Comparison of ENCODE assay signal across 1 cellular context in genomic region chr19:58468216-58468839, GRCh38.
TF ChIP-seq lines count a peak whose summit lies in the region.

No MANE protein-coding gene starts in this region.

TF ChIP-seq in SK-N-SH treated with all-trans-retinoic acid at 6 μM for 48 hours, 23 proteins besides CTCF, POLR2A, EP300 and RAD21 (continued from another document):
- no peak for TF ChIP-seq TSHZ2 (CRISPR knock-in tag; IDR thresholded peaks at IDR 0.05)
